12 cellular contexts compared by ENCODE assay signal in genomic region chr5:97100486-97100885, GRCh38.
"Had no signal": no experiment of that assay in that cellular context is flagged by ENCODE, and none has a peak within 500 bp of the region (broad histone marks: within the 10 kb centered on the region; RNA-seq: fewer than 3 reads in every experiment).

No MANE protein-coding gene starts in this region.

- H3K36me3 Mint-ChIP-seq: activated naive CD4-positive, alpha-beta T cell treated with anti-CD3 and anti-CD28 coated beads, Interleukin-2, amount 10 ng/mL, durations not matched to agents 7 days and 5 days; mesothelial cell of epicardium; WTC11 had no signal

- DNase-seq: activated CD4-positive, alpha-beta T cell treated with anti-CD3 and anti-CD28 coated beads, Interleukin-2, amount 10 ng/mL, durations not matched to agents 7 days and 5 days; activated CD8-positive, alpha-beta memory T cell treated with anti-CD3 and anti-CD28 coated beads for 24 hours; activated naive CD4-positive, alpha-beta T cell treated with anti-CD3 and anti-CD28 coated beads, Interleukin-2, amount 10 ng/mL, durations not matched to agents 7 days and 5 days; adrenal gland; brain microvascular endothelial cell; left ventricle myocardium superior; SK-N-SH; small intestine; transverse colon had no signal

- H3K4me3 Mint-ChIP-seq: activated CD4-positive, alpha-beta T cell treated with anti-CD3 and anti-CD28 coated beads, Interleukin-2, amount 10 ng/mL, durations not matched to agents 7 days and 5 days; activated naive CD4-positive, alpha-beta T cell treated with anti-CD3 and anti-CD28 coated beads, Interleukin-2, amount 10 ng/mL, durations not matched to agents 7 days and 5 days; mesothelial cell of epicardium; WTC11 had no signal

- H3K9me3 Mint-ChIP-seq: activated CD4-positive, alpha-beta T cell treated with anti-CD3 and anti-CD28 coated beads, Interleukin-2, amount 10 ng/mL, durations not matched to agents 7 days and 5 days; activated naive CD4-positive, alpha-beta T cell treated with anti-CD3 and anti-CD28 coated beads, Interleukin-2, amount 10 ng/mL, durations not matched to agents 7 days and 5 days; activated T-helper 2 cell treated with anti-CD3 and anti-CD28 coated beads, Interferon-gamma antibody, Interleukin-2, Interleukin-4, amounts not matched to agents 10 μg/mL and 5 μg/mL and 100 μg/mL, durations not matched to agents 14 hours and 24 hours and 36 hours had no signal

- H3K27ac Mint-ChIP-seq: activated CD4-positive, alpha-beta T cell treated with anti-CD3 and anti-CD28 coated beads, Interleukin-2, amount 10 ng/mL, durations not matched to agents 7 days and 5 days; activated naive CD4-positive, alpha-beta T cell treated with anti-CD3 and anti-CD28 coated beads, Interleukin-2, amount 10 ng/mL, durations not matched to agents 7 days and 5 days; activated T-helper 2 cell treated with anti-CD3 and anti-CD28 coated beads, Interferon-gamma antibody, Interleukin-2, Interleukin-4, amounts not matched to agents 10 μg/mL and 5 μg/mL and 100 μg/mL, durations not matched to agents 14 hours and 24 hours and 36 hours had no signal

- H3K4me3 ChIP-seq: adrenal gland, transverse colon had no signal
